ENCODE assay signal across 26 cellular contexts in genomic region chr1:11422701-11423100, GRCh38. TPM values are rescaled to one million over a fixed set of nuclear protein-coding genes. Genes with fewer than 3 reads are reported as not detected.
"Had no signal": no experiment of that assay in that cellular context is flagged by ENCODE, and none has a peak within 500 bp of the region (broad histone marks: within the 10 kb centered on the region; RNA-seq: fewer than 3 reads in every experiment).

No MANE protein-coding gene starts in this region.

- H3K9me3 Mint-ChIP-seq: mesothelial cell of epicardium, natural killer cell had no signal

- H3K4me1 Mint-ChIP-seq: mesothelial cell of epicardium; naive B cell; natural killer cell; stimulated activated naive B cell treated with anti-CD40 and anti-IgM and Interleukin-4, amounts not matched to agents 10 μg/mL and 1 μg/mL and 100 μg/mL, for 72 hours had no signal

- H3K27me3 ChIP-seq: ovary, testis, thyroid gland, upper lobe of left lung, vagina had no signal

- H3K4me3 ChIP-seq: left ventricle myocardium inferior, lung, ovary, skin epidermis, stomach, testis, thyroid gland, transverse colon, upper lobe of left lung, vagina had no signal

- DNase-seq: islet precursor cell; left ventricle myocardium inferior; mesendoderm; naive B cell; natural killer cell; nephron progenitor cell; ovary; retina; right cardiac atrium; stimulated activated CD4-positive, alpha-beta T cell treated with anti-CD3 and anti-CD28 coated beads, Interleukin-12 subunit alpha, Interleukin-12 subunit beta, amount 100 ng/mL, for 4 hours; stimulated activated CD4-positive, alpha-beta T cell treated with anti-CD3 and anti-CD28 coated beads, Interleukin-15, amount 100 ng/mL, for 24 hours; stimulated activated CD4-positive, alpha-beta T cell treated with anti-CD3 and anti-CD28 coated beads, Interleukin-2, amount 100 ng/mL, for 24 hours; stimulated activated CD4-positive, alpha-beta T cell treated with anti-CD3 and anti-CD28 coated beads, Interleukin-4, amount 100 ng/mL, for 1 hour; stimulated activated naive B cell treated with anti-CD40 and anti-IgM and Interleukin-4, amounts not matched to agents 10 μg/mL and 1 μg/mL and 100 μg/mL, for 72 hours; stimulated activated naive CD8-positive, alpha-beta T cell treated with anti-CD3 and anti-CD28 coated beads, Interleukin-15, Interleukin-2, amounts not matched to agents 100 U/mL and 50 U/mL, for 24 hours; stomach; testis; thyroid gland; transverse colon; upper lobe of left lung had no signal

- H3K27ac ChIP-seq: left ventricle myocardium inferior, ovary, skin epidermis, stomach, testis, thyroid gland, transverse colon, upper lobe of left lung, vagina had no signal

- H3K36me3 ChIP-seq: left ventricle myocardium inferior, ovary, stomach, thyroid gland, transverse colon, upper lobe of left lung, vagina had no signal

- H3K4me1 ChIP-seq: left ventricle myocardium inferior, stomach, testis, thyroid gland, transverse colon, upper lobe of left lung, vagina had no signal

- H3K9me3 ChIP-seq: left ventricle myocardium inferior, ovary, stomach, testis, thyroid gland, transverse colon, upper lobe of left lung, vagina had no signal

- H3K4me3 Mint-ChIP-seq: mesothelial cell of epicardium; naive B cell; natural killer cell; nephron progenitor cell; stimulated activated naive B cell treated with anti-CD40 and anti-IgM and Interleukin-4, amounts not matched to agents 10 μg/mL and 1 μg/mL and 100 μg/mL, for 72 hours had no signal

- H3K36me3 Mint-ChIP-seq: mesothelial cell of epicardium; naive B cell; natural killer cell; stimulated activated naive B cell treated with anti-CD40 and anti-IgM and Interleukin-4, amounts not matched to agents 10 μg/mL and 1 μg/mL and 100 μg/mL, for 72 hours had no signal

- H3K27ac Mint-ChIP-seq: mesothelial cell of epicardium, natural killer cell, nephron progenitor cell, progenitor cell of endocrine pancreas had no signal

RNA-seq across cellular contexts. Expression of gene DISP3, which starts 56.3 kb away (rescaled TPM):
- total RNA-seq: left ventricle myocardium inferior, lower leg skin, thyroid gland, vagina had no signal
